16 cellular contexts compared by ENCODE assay signal in genomic region chr2:84713441-84713840, GRCh38.
"Had no signal": no experiment of that assay in that cellular context is flagged by ENCODE, and none has a peak within 500 bp of the region (broad histone marks: within the 10 kb centered on the region; RNA-seq: fewer than 3 reads in every experiment).

No MANE protein-coding gene starts in this region.

- H3K4me1 ChIP-seq: heart left ventricle, left lung had no signal

- DNase-seq: activated CD4-positive, CD25-positive, alpha-beta regulatory T cell; activated effector memory CD4-positive, alpha-beta T cell treated with anti-CD3 and anti-CD28 coated beads, Interleukin-2, amount 50 U/mL, for 16 hours; activated T-cell treated with anti-CD3 and anti-CD28 coated beads, Interleukin-2, amount 50 U/mL, for 1 hour; anterior cingulate cortex; dermis blood vessel endothelial cell; endodermal cell; erythroblast; foreskin melanocyte; heart left ventricle; islet precursor cell; left lung; occipital lobe; stimulated activated CD4-positive, alpha-beta T cell treated with anti-CD3 and anti-CD28 coated beads, Interleukin-2, amount 100 ng/mL, for 48 hours; T-helper 17 cell had no signal

- H3K27me3 ChIP-seq: heart left ventricle, left lung had no signal

- H3K4me3 ChIP-seq: heart left ventricle, left lung, thoracic aorta had no signal

- H3K36me3 ChIP-seq: heart left ventricle, left lung, thoracic aorta had no signal

- H3K9me3 ChIP-seq: heart left ventricle, left lung, thoracic aorta had no signal

- ATAC-seq: left lung; natural killer cell treated with Interleukin-12 subunit alpha and Interleukin-12 subunit beta and Interleukin-15 and Interleukin-18, amount 100 ng/mL, for 72 hours; T-helper 17 cell had no signal

- H3K27ac ChIP-seq: heart left ventricle, left lung, thoracic aorta had no signal
